In genomic region chr6:31829633-31830492, GRCh38 we compare ENCODE assay signal across 7 cellular contexts. TPM values are rescaled to one million over a fixed set of nuclear protein-coding genes. Genes with fewer than 3 reads are reported as not detected.
DNase-seq lines count a peak whose midpoint lies in the region; ATAC-seq and TF ChIP-seq lines count a peak whose summit lies in the region.

No MANE protein-coding gene starts in this region.

- ATAC-seq in HG03139 (IDR thresholded peaks at IDR 0.05; ENCODE audit: unreplicated experiment) (no peak), sciatic nerve (no peak)

- H3K9me3 ChIP-seq in esophagus squamous epithelium (no peaks in the 10 kb centered on the region), neural progenitor cell (ENCODE audit: low read depth) (no peaks in the 10 kb centered on the region)

- peak overlapping the region; percentile 99 for H3K4me2 ChIP-seq in neural progenitor cell

- H3K4me1 ChIP-seq in esophagus squamous epithelium (peaks cover 11 to 64% (median 39%) of the 10 kb centered on the region in 3 donors), neural progenitor cell (peaks cover 8% of the 10 kb centered on the region)

- peak overlapping the region; percentile 92 for H3K4me3 Mint-ChIP-seq in T-helper 2 cell treated with Interferon-gamma antibody and Interleukin-4, amounts not matched to agents 5 μg/mL and 100 μg/mL, for 36 hours
- peak overlapping the region; percentile 91 for H3K4me3 Mint-ChIP-seq in neural progenitor cell

- no peaks in the 10 kb centered on the region for H3K27me3 Mint-ChIP-seq in T-helper 2 cell treated with Interferon-gamma antibody and Interleukin-4, amounts not matched to agents 5 μg/mL and 100 μg/mL, for 36 hours (ENCODE audit: low read depth)
- peaks cover 4% of the 10 kb centered on the region for H3K27me3 Mint-ChIP-seq in neural progenitor cell (ENCODE audit: insufficient read depth, low read depth)

- TF ChIP-seq CTCF in esophagus squamous epithelium (IDR thresholded peaks at IDR 0.05) (peak in 5 of 6 experiments; percentile 20 to 50 (median 31)), neural progenitor cell (IDR thresholded peaks at IDR 0.05) (peak; percentile 69)

- intact Hi-C loops in esophagus squamous epithelium (cut with DNase I) = loop anchor here (10.0 kb wide), 2 partner anchors 95 to 145 kb away; partner anchors contain the start of genes CLIC1 and LY6G5C
- intact Hi-C loops in sciatic nerve (cut with DNase I) = loop anchor here (10.0 kb wide), 3 partner anchors 105 to 285 kb away; partner anchors contain the start of genes ATP6V1G2, DDAH2, DDX39B and LY6G5C

- peaks cover 26% of the 10 kb centered on the region for H3K79me2 ChIP-seq in neural progenitor cell (ENCODE audit: low read depth)

- WGBS in esophagus squamous epithelium, 2 donors = 0% methylated on average over 18 to 20 of the region's 20 CpGs

- peak overlapping the region; percentile 83 for H2AFZ ChIP-seq in neural progenitor cell (replicated peaks)

- H3K36me3 ChIP-seq in esophagus squamous epithelium = no peaks in the 10 kb centered on the region
- no peaks in the 10 kb centered on the region for H3K36me3 ChIP-seq in neural progenitor cell

- no peaks in the 10 kb centered on the region for H3K9me3 Mint-ChIP-seq in T-helper 2 cell treated with Interferon-gamma antibody and Interleukin-4, amounts not matched to agents 5 μg/mL and 100 μg/mL, for 36 hours
- no peaks in the 10 kb centered on the region for H3K9me3 Mint-ChIP-seq in neural progenitor cell

- peaks cover 30% of the 10 kb centered on the region for H3K4me1 Mint-ChIP-seq in T-helper 2 cell treated with Interferon-gamma antibody and Interleukin-4, amounts not matched to agents 5 μg/mL and 100 μg/mL, for 36 hours (ENCODE audit: low read depth)
- peaks cover 41% of the 10 kb centered on the region for H3K4me1 Mint-ChIP-seq in neural progenitor cell

- TF ChIP-seq POLR2A in esophagus squamous epithelium (IDR thresholded peaks at IDR 0.05) = no peak

- DNase-seq in ELF-1 (ENCODE audit: low read depth, low spot score) (peak; percentile 56), M059J (ENCODE audit: low read depth) (peak; percentile 69), esophagus squamous epithelium (lab: John Stamatoyannopoulos, UW) (no peak), neural progenitor cell (ENCODE audit: low spot score) (peak; percentile 55), sciatic nerve (ENCODE audit: low spot score) (no peak)
- no peak for DNase-seq in T-helper 2 cell treated with Interferon-gamma antibody and Interleukin-4, amounts not matched to agents 5 μg/mL and 100 μg/mL, for 36 hours (ENCODE audit: low spot score)

- H4K20me1 ChIP-seq in neural progenitor cell (ENCODE audit: low read depth) = no peaks in the 10 kb centered on the region

- H3K36me3 Mint-ChIP-seq in T-helper 2 cell treated with Interferon-gamma antibody and Interleukin-4, amounts not matched to agents 5 μg/mL and 100 μg/mL, for 36 hours (ENCODE audit: low read depth) = peaks cover 14% of the 10 kb centered on the region
- H3K36me3 Mint-ChIP-seq in neural progenitor cell = peaks cover 2% of the 10 kb centered on the region

- H3F3A ChIP-seq in neural progenitor cell (ENCODE audit: low read depth) = peaks cover 33% of the 10 kb centered on the region

- peak overlapping the region; percentile 79 for H3K27ac Mint-ChIP-seq in T-helper 2 cell treated with Interferon-gamma antibody and Interleukin-4, amounts not matched to agents 5 μg/mL and 100 μg/mL, for 36 hours
- H3K27ac Mint-ChIP-seq in neural progenitor cell = peak overlapping the region; percentile 48

- no peaks in the 10 kb centered on the region for H3K27me3 ChIP-seq in esophagus squamous epithelium
- H3K27me3 ChIP-seq in neural progenitor cell = peaks cover 4% of the 10 kb centered on the region

- H3K4me3 ChIP-seq in esophagus squamous epithelium (peak overlapping the region; percentile 45 to 80 (median 66)), neural progenitor cell (peak overlapping the region; percentile 77)

- H3K9ac ChIP-seq in neural progenitor cell = peak overlapping the region; percentile 62

- H3K27ac ChIP-seq in esophagus squamous epithelium (peak overlapping the region; percentile 64 to 98 (median 94)), neural progenitor cell (no peak overlapping the region)

RNA-seq across cellular contexts. Expression of gene HSPA1B, which starts 2.3 kb away (rescaled TPM):
- 185 and 359 TPM in 2 replicates for total RNA-seq in M059J (2014; rRNA removed; shearing (Covaris generic))
- total RNA-seq in esophagus squamous epithelium = 100 to 1,000 TPM; 209 to 553 (median 252) TPM
- total RNA-seq in neural progenitor cell (ENCODE audit: low replicate concordance) = 35.3 and 65.1 TPM in 2 replicates
- total RNA-seq in sciatic nerve = 181 TPM

RNA-seq across cellular contexts. Expression of gene HSPA1A, which starts 14.5 kb away (rescaled TPM):
- total RNA-seq in M059J (2014; rRNA removed; shearing (Covaris generic)) = 163 and 238 TPM in 2 replicates
- 100 to 1,000 TPM; 158 to 362 (median 223) TPM for total RNA-seq in esophagus squamous epithelium
- 36.0 and 84.3 TPM in 2 replicates for total RNA-seq in neural progenitor cell (ENCODE audit: low replicate concordance)
- total RNA-seq in sciatic nerve = 195 TPM

RNA-seq across cellular contexts. Expression of gene HSPA1L, which starts 14.8 kb away (rescaled TPM):
- total RNA-seq in M059J (2014; rRNA removed; shearing (Covaris generic)) = 0.30 and 2.5 TPM in 2 replicates
- total RNA-seq in esophagus squamous epithelium (under 1 TPM; 0.35 to 0.97 (median 0.57) TPM), neural progenitor cell (ENCODE audit: low replicate concordance) (0.49 and 1.2 TPM in 2 replicates), sciatic nerve (2.8 TPM)

RNA-seq across cellular contexts. Expression of gene LSM2, which starts 23.1 kb away (rescaled TPM):
- 162 and 306 TPM in 2 replicates for total RNA-seq in M059J (2014; rRNA removed; shearing (Covaris generic))
- 10 to 100 TPM; 27.1 to 70.8 (median 36.6) TPM for total RNA-seq in esophagus squamous epithelium
- 105 and 125 TPM in 2 replicates for total RNA-seq in neural progenitor cell (ENCODE audit: low replicate concordance)
- total RNA-seq in sciatic nerve = 30.1 TPM

RNA-seq across cellular contexts. Expression of gene NEU1, which starts 32.8 kb away (rescaled TPM):
- 210 and 218 TPM in 2 replicates for total RNA-seq in M059J (2014; rRNA removed; shearing (Covaris generic))
- 10 to 100 TPM; 13.6 to 23.6 (median 17.3) TPM for total RNA-seq in esophagus squamous epithelium
- 17.4 and 30.3 TPM in 2 replicates for total RNA-seq in neural progenitor cell (ENCODE audit: low replicate concordance)
- 22.1 TPM for total RNA-seq in sciatic nerve

Comparison
In these comparisons a context has a peak if more than half of its experiments do, and no peak if none do; other contexts are left out.
1. DNase-seq: peak in ELF-1 (single experiment), M059J (single experiment) and neural progenitor cell (single experiment); none in T-helper 2 cell treated with Interferon-gamma antibody and Interleukin-4, amounts not matched to agents 5 μg/mL and 100 μg/mL, for 36 hours (single experiment), esophagus squamous epithelium (single experiment) and sciatic nerve (single experiment).